In the genomic region with DNA sequence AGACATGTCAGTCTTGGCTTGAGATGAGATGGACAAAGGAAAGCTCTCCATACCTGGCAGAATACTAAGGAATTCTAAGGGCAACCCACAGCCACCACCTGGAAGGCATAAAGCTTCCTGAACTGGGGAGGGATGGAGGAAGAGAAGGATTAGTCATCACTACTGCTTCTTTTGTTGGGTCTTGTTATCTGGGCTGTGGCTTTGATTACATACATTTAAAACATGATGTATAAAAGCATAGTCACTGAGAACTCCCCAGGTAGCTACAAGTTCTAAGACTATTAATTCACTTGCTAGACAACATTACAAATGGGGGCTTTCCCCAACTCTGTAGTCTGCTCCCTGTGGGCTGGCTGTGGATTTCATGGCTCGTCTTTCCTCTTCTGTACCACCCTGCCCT, we compare ENCODE assay signal across 1 cellular context.
A peak's percentile ranks its signal among the peaks of the same experiment; 100 is the strongest.
TF ChIP-seq lines count a peak whose summit lies in the region.

No MANE protein-coding gene starts in this region.

TF ChIP-seq in K562, 482 proteins besides CTCF, POLR2A, EP300 and RAD21 (continued from another document):
- no peak for TF ChIP-seq ZNF592 (IDR thresholded peaks at IDR 0.05)
- TF ChIP-seq ZNF121 (CRISPR knock-in tag; conservative IDR thresholded peaks at IDR 0.05) = no peak
- TF ChIP-seq C11orf30 (IDR thresholded peaks at IDR 0.05; ENCODE audit: low read depth) = no peak
- no peak for TF ChIP-seq SMAD3 (CRISPR knock-in tag; conservative IDR thresholded peaks at IDR 0.05)
- TF ChIP-seq POLR2AphosphoS5 (IDR thresholded peaks at IDR 0.05; ENCODE audit: control insufficient read depth, insufficient read depth, low read depth, low read length) = 0 out of 2 replicates have a peak, but pooled peaks have one; percentile 6
